9 cellular contexts compared by ENCODE assay signal in the genomic region with DNA sequence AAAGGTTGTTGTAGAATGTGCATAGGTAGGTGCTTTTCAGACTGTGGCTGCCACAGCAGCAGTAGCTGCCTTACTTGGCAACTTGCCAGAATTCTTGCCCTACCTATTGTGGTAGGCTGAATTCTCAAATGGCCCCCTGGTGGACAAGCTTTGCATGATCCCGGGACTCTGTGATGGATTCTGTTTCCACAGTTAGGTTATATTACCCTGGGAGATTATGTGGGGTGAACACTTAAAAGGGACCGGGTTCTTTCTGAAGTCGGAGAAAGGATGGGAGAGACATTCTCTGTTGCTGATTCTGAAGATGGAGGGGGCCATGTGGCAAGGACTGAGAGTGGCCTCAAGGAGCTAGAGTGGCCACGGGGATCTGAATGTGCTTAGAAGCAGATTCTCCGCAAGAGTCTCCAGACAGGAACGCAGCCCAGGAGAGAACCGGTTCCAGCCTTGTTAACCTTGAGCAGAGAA. TPM values are rescaled to one million over a fixed set of nuclear protein-coding genes. Genes with fewer than 3 reads are reported as not detected.
DNase-seq lines count a peak whose midpoint lies in the region; ATAC-seq and TF ChIP-seq lines count a peak whose summit lies in the region.
"Had no signal": no experiment of that assay in that cellular context is flagged by ENCODE, and none has a peak within 500 bp of the region (broad histone marks: within the 10 kb centered on the region; RNA-seq: fewer than 3 reads in every experiment).

No MANE protein-coding gene starts in this region.

- no peaks in the 10 kb centered on the region for H3F3A ChIP-seq in GM23338 (replicated peaks; ENCODE audit: low read depth)

- no peaks in the 10 kb centered on the region for H3K36me3 ChIP-seq in BLaER1
- H3K36me3 ChIP-seq in GM23338 (ENCODE audit: insufficient read depth), result no peaks in the 10 kb centered on the region
- H3K36me3 ChIP-seq in heart right ventricle, result no peaks in the 10 kb centered on the region
- H3K36me3 ChIP-seq in skeletal muscle satellite cell (ENCODE audit: insufficient read depth, low read length), result no peaks in the 10 kb centered on the region

- peak overlapping the region; percentile 76; the same call in 1 of the 2 replicates for H3K4me2 ChIP-seq in BLaER1
- no peak overlapping the region for H3K4me2 ChIP-seq in GM23338
- no peak overlapping the region for H3K4me2 ChIP-seq in skeletal muscle satellite cell (ENCODE audit: low read length)

- CTCF ChIA-PET in GM10248 (lab: Yijun Ruan, JAX), result interaction anchor here (0.9 to 2.9 kb wide), 8 partner anchors 11 to 181 kb away, joined by 3 to 10 read pairs (median 4); no protein-coding TSS in a partner anchor

- ATAC-seq in GM23338 (peak; percentile 90), heart right ventricle (peak in 6 of 8 donors; percentile 51 to 78 (median 62)), HG02642 (IDR thresholded peaks at IDR 0.05; ENCODE audit: poor library complexity, unreplicated experiment) (no peak)
- peak; percentile 26 to 37 for ATAC-seq in activated T-cell treated with anti-CD3 and anti-CD28 coated beads, Interleukin-2, amount 50 U/mL, for 72 hours (replicated peaks in 1 of 2)

- H3K9me3 ChIP-seq in BLaER1 (peaks cover 19% of the 10 kb centered on the region; the same call in 1 of the 2 replicates), heart right ventricle (peaks cover 0 to 3% (median 0%) of the 10 kb centered on the region in 11 donors), skeletal muscle satellite cell (replicated peaks; ENCODE audit: low read length) (no peaks in the 10 kb centered on the region)

- H3K36me3 Mint-ChIP-seq in GM23338 (ENCODE audit: low read depth), result peaks cover 6% of the 10 kb centered on the region; the same call in 2 of the 3 replicates
- H3K36me3 Mint-ChIP-seq in activated T-cell treated with anti-CD3 and anti-CD28 coated beads, Interleukin-2, amount 50 U/mL, for 72 hours (ENCODE audit: insufficient read depth in 2 of 2), result peaks cover 2 to 5% of the 10 kb centered on the region in 2 donors

- 90 to 93% methylated on average over 7 of the region's 7 CpGs for WGBS in heart right ventricle, 2 donors

- H3K9me3 Mint-ChIP-seq in GM23338, result peaks cover 12% of the 10 kb centered on the region
- H3K9me3 Mint-ChIP-seq in activated T-cell treated with anti-CD3 and anti-CD28 coated beads, Interleukin-2, amount 50 U/mL, for 72 hours, result peaks cover 0 to 2% of the 10 kb centered on the region in 2 donors

- POLR2A ChIA-PET in GM10248 (lab: Yijun Ruan, JAX), result interaction anchor here (0.8 kb wide), 1 partner anchor 22 kb away, joined by 3 read pairs; no protein-coding TSS in a partner anchor

- H3K4me3 Mint-ChIP-seq in GM23338, result no peak overlapping the region
- H3K4me3 Mint-ChIP-seq in activated T-cell treated with anti-CD3 and anti-CD28 coated beads, Interleukin-2, amount 50 U/mL, for 72 hours, result peak overlapping the region in 1 of 2 donors; percentile 36

- intact Hi-C loops in heart right ventricle (cut with DNase I), result loop anchor here in 1 of 10 donors (2.0 kb wide), 1 partner anchor 17 kb away; no protein-coding TSS in a partner anchor

- H3K27ac Mint-ChIP-seq in GM23338, result no peak overlapping the region
- peak overlapping the region; percentile 16 for H3K27ac Mint-ChIP-seq in activated T-cell treated with anti-CD3 and anti-CD28 coated beads, Interleukin-2, amount 50 U/mL, for 72 hours

- H3K27me3 ChIP-seq in BLaER1 (no peaks in the 10 kb centered on the region), GM23338 (ENCODE audit: insufficient read depth) (no peaks in the 10 kb centered on the region), heart right ventricle (no peaks in the 10 kb centered on the region), skeletal muscle satellite cell (ENCODE audit: control insufficient read depth, insufficient read depth, low read length) (no peaks in the 10 kb centered on the region)

- peak; percentile 92 for DNase-seq in GM23338 (ENCODE audit: low spot score)
- peak; percentile 66 for DNase-seq in NCI-H82 treated with DMSO at 0.1 percent for 48 hours (lab: John Stamatoyannopoulos, UW; ENCODE audit: unreplicated experiment)
- peak; percentile 45 to 59 for DNase-seq in activated T-cell treated with anti-CD3 and anti-CD28 coated beads, Interleukin-2, amount 50 U/mL, for 72 hours
- DNase-seq in heart right ventricle, result peak in 1 of 2 donors; percentile 78
- DNase-seq in GM10248 (ENCODE audit: extremely low spot score), result no peak

- H3K4me1 Mint-ChIP-seq in GM23338, result peaks cover 14% of the 10 kb centered on the region
- peaks cover 37% of the 10 kb centered on the region for H3K4me1 Mint-ChIP-seq in activated T-cell treated with anti-CD3 and anti-CD28 coated beads, Interleukin-2, amount 50 U/mL, for 72 hours (ENCODE audit: low read depth)

- H3K27me3 Mint-ChIP-seq in GM23338 (ENCODE audit: insufficient read depth, low read depth, poor library complexity), result peaks cover 4% of the 10 kb centered on the region
- no peaks in the 10 kb centered on the region for H3K27me3 Mint-ChIP-seq in activated T-cell treated with anti-CD3 and anti-CD28 coated beads, Interleukin-2, amount 50 U/mL, for 72 hours (ENCODE audit: low read depth)

- peaks cover 27% of the 10 kb centered on the region for H3K4me1 ChIP-seq in BLaER1
- H3K4me1 ChIP-seq in GM23338 (ENCODE audit: insufficient read depth), result peaks cover 3% of the 10 kb centered on the region; the same call in 1 of the 2 replicates
- H3K4me1 ChIP-seq in heart right ventricle, result peaks cover 0 to 46% (median 30%) of the 10 kb centered on the region in 9 donors
- peaks cover 18% of the 10 kb centered on the region for H3K4me1 ChIP-seq in skeletal muscle satellite cell (ENCODE audit: control insufficient read depth, insufficient read depth, low read length)

- no peaks in the 10 kb centered on the region for H3K79me2 ChIP-seq in GM23338 (replicated peaks; ENCODE audit: insufficient read depth)

- TF ChIP-seq CTCF in GM23338 (conservative IDR thresholded peaks at IDR 0.05; ENCODE audit: low read depth in 2 of 2) (peak; percentile 61 to 85), heart right ventricle (IDR thresholded peaks at IDR 0.05) (peak; percentile 35 to 68 (median 57)), GM10248 (IDR thresholded peaks at IDR 0.05; ENCODE audit: control extremely low read depth, extremely low read depth, low read depth, missing control alignments) (no peak)

- no peak overlapping the region for H2AFZ ChIP-seq in GM23338

- H3K9ac ChIP-seq in BLaER1 (no peak overlapping the region), skeletal muscle satellite cell (ENCODE audit: low read depth, low read length) (peak overlapping the region; percentile 18)

- H4K20me1 ChIP-seq in BLaER1 (no peaks in the 10 kb centered on the region), GM23338 (replicated peaks; ENCODE audit: insufficient read depth) (no peaks in the 10 kb centered on the region)

- H3K9me2 ChIP-seq in GM23338 (ENCODE audit: insufficient read depth), result no peaks in the 10 kb centered on the region

- H3K27ac ChIP-seq in BLaER1, result peak overlapping the region; percentile 86; the same call in 1 of the 2 replicates
- H3K27ac ChIP-seq in GM23338 (ENCODE audit: low read depth), result no peak overlapping the region
- H3K27ac ChIP-seq in heart right ventricle, result peak overlapping the region in 8 of 10 donors; percentile 74 to 87 (median 80)

- H3K4me3 ChIP-seq in BLaER1, result no peak overlapping the region
- no peak overlapping the region for H3K4me3 ChIP-seq in GM23338
- H3K4me3 ChIP-seq in heart right ventricle, result no peak overlapping the region
- no peak overlapping the region for H3K4me3 ChIP-seq in skeletal muscle satellite cell (ENCODE audit: low read length)
- H3K4me3 ChIP-seq: skin epidermis had no signal

TF ChIP-seq in GM23338, 12 proteins besides CTCF, POLR2A, EP300 and RAD21 (continues in another document):
- TF ChIP-seq JUNB (IDR thresholded peaks at IDR 0.05; ENCODE audit: unreplicated experiment), result no peak
- no peak for TF ChIP-seq ZNF114 (CRISPR knock-in tag; IDR thresholded peaks at IDR 0.05)
- no peak for TF ChIP-seq CREB1 (CRISPR knock-in tag; IDR thresholded peaks at IDR 0.05; ENCODE audit: low read depth)
- TF ChIP-seq EZH2phosphoT487 (IDR thresholded peaks at IDR 0.05; ENCODE audit: unreplicated experiment), result no peak
- TF ChIP-seq, protein P1, sequence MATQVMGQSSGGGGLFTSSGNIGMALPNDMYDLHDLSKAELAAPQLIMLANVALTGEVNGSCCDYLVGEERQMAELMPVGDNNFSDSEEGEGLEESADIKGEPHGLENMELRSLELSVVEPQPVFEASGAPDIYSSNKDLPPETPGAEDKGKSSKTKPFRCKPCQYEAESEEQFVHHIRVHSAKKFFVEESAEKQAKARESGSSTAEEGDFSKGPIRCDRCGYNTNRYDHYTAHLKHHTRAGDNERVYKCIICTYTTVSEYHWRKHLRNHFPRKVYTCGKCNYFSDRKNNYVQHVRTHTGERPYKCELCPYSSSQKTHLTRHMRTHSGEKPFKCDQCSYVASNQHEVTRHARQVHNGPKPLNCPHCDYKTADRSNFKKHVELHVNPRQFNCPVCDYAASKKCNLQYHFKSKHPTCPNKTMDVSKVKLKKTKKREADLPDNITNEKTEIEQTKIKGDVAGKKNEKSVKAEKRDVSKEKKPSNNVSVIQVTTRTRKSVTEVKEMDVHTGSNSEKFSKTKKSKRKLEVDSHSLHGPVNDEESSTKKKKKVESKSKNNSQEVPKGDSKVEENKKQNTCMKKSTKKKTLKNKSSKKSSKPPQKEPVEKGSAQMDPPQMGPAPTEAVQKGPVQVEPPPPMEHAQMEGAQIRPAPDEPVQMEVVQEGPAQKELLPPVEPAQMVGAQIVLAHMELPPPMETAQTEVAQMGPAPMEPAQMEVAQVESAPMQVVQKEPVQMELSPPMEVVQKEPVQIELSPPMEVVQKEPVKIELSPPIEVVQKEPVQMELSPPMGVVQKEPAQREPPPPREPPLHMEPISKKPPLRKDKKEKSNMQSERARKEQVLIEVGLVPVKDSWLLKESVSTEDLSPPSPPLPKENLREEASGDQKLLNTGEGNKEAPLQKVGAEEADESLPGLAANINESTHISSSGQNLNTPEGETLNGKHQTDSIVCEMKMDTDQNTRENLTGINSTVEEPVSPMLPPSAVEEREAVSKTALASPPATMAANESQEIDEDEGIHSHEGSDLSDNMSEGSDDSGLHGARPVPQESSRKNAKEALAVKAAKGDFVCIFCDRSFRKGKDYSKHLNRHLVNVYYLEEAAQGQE (IDR thresholded peaks at IDR 0.05; ENCODE audit: unreplicated experiment), result no peak
- TF ChIP-seq POLR2AphosphoS5 (IDR thresholded peaks at IDR 0.05; ENCODE audit: low read depth), result no peak

RNA-seq across cellular contexts. Expression of gene KCNE1, which starts 32.1 kb away (rescaled TPM):
- total RNA-seq in GM23338 (2014; rRNA removed; shearing (Covaris generic)), result 0.07 TPM in 1 of 2 replicates, not detected in the other
- polyA plus RNA-seq in GM23338 (2016; fragmentation: Nextera tagmentation; extraction: Ambion mirVana) (not detected in 2 replicates), heart right ventricle (1 to 10 TPM in 1 of 2 donors, under 1 TPM in 1; 0.75 to 2.4 TPM)
- total RNA-seq in activated T-cell treated with anti-CD3 and anti-CD28 coated beads, Interleukin-2, amount 50 U/mL, for 72 hours, result under 1 TPM; 0.37 to 0.41 TPM
- total RNA-seq in heart right ventricle, result 10 to 100 TPM in 2 of 10 donors, 1 to 10 TPM in 8; 4.7 to 15.5 (median 7.5) TPM
- total RNA-seq in skeletal muscle satellite cell (2012; rRNA removed), result 0.44 TPM in 1 of 2 replicates, not detected in the other
